ENCODE assay signal across 8 cellular contexts in the genomic region with DNA sequence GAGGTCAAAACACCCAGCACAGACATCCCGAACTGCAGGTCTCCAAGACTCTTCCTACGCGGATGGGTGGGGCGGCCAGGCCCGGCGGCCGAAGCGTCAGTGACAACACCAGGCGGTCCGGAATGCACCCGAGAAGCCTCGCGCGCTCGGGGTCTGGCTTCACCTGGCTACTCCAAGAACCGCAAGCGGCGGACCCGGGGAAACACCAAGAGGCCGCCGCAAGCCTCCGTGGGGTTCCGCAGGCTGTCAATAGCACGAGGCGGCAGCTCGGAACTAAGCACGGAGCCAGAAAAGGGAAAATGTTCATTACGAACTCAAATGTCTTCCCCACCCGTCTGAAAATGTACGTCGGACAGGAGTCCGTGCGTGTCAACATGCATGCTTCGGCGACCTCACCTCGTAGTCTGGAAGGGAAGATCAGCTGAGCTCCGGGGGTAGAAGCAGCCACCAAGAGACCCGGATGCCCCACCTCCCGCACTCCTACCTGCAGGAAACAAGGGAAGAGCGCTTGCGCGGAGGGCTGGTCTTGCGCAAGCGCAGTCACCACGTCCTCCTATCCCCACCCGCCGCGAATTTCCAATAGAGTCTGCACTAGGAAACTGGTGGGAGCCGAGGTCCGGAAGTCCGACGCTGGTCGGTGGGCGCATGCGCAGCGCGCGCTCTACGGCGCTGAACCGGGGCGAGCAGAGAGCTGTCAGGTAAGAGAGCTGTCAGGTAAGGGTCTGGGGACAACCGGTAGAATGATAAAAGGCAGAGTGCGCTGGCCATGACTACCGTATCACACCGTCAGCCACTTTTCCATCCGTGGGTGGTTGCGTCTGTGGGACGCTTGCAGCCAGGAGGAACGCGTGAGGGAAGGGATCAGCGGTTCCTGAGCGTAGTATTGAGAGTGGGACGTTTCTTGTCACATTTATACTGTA. TPM values are rescaled to one million over a fixed set of nuclear protein-coding genes. Genes with fewer than 3 reads are reported as not detected.
DNase-seq lines count a peak whose midpoint lies in the region; ATAC-seq and TF ChIP-seq lines count a peak whose summit lies in the region.

A gene (plus strand): TSS at position 646 of the 920 bp plus-strand sequence. CDS start 3,864 bp downstream, outside the sequence.
A gene (minus strand): TSS at position 500 of the 920 bp plus-strand sequence. CDS start 958 bp downstream, outside the sequence.

- peak within 1 kb of the TSS; percentile 1; the same call in 1 of the 2 replicates for H3K27ac ChIP-seq in OCI-LY3 (ENCODE audit: low read length)
- peak within 1 kb of the TSS; percentile 87 to 91 for H3K27ac ChIP-seq in esophagus (ENCODE audit: low read depth in 2 of 2, low read length in 1 of 2)
- peak within 1 kb of the TSS; percentile 83 to 86 for H3K27ac ChIP-seq in mucosa of rectum (ENCODE audit: low read depth in 2 of 2, low read length in 2 of 2)

- no peaks in the 10 kb centered on the region for H3K9me3 ChIP-seq in OCI-LY3 (ENCODE audit: insufficient read depth, low read length)
- no peaks in the 10 kb centered on the region for H3K9me3 ChIP-seq in esophagus (ENCODE audit: control insufficient read depth in 2 of 2, insufficient read depth in 1 of 2, low read depth in 1 of 2, low read length in 1 of 2)
- H3K9me3 ChIP-seq in mucosa of rectum (ENCODE audit: control insufficient read depth in 2 of 2, low read length in 2 of 2) = no peaks in the 10 kb centered on the region

- H3K36me3 ChIP-seq in OCI-LY3 (replicated peaks; ENCODE audit: low read depth, low read length) (peaks cover 14% of the 10 kb centered on the region), esophagus (ENCODE audit: control insufficient read depth in 2 of 2, insufficient read depth in 2 of 2, low read length in 1 of 2) (peaks cover 2 to 6% of the 10 kb centered on the region in 2 donors), mucosa of rectum (ENCODE audit: control insufficient read depth in 2 of 2, insufficient read depth in 2 of 2, low read length in 2 of 2) (peaks cover 4 to 7% of the 10 kb centered on the region in 2 donors)

- peaks cover 22% of the 10 kb centered on the region for H3K79me2 ChIP-seq in OCI-LY3 (ENCODE audit: low read length)

- DNase-seq in DMS 273 treated with DMSO at 0.1 percent for 48 hours (lab: John Stamatoyannopoulos, UW) (peak; percentile 94), HuH-7.5 (ENCODE audit: low spot score) (peak; percentile 81), activated T-cell treated with anti-CD3 and anti-CD28 coated beads for 1 hour (ENCODE audit: low read depth) (peak; percentile 84)
- peak; percentile 94 for DNase-seq in stimulated activated CD8-positive, alpha-beta memory T cell treated with anti-CD3 and anti-CD28 coated beads, Interleukin-4, amount 100 ng/mL, for 48 hours

- WGBS in esophagus, 2 donors = 0% methylated on average over 74 of the region's 74 CpGs

- TF ChIP-seq CTCF in OCI-LY3 (IDR thresholded peaks at IDR 0.05; ENCODE audit: low read depth, low read length) = no peak

- H3K4me2 ChIP-seq in OCI-LY3 (ENCODE audit: low read length) = peak within 1 kb of the TSS; percentile 89

- H3K9ac ChIP-seq in OCI-LY3 (ENCODE audit: low read length) = peak within 1 kb of the TSS; percentile 81
- H3K9ac ChIP-seq in mucosa of rectum (ENCODE audit: low read depth in 1 of 2, low read length in 2 of 2) = peak within 1 kb of the TSS; percentile 78 to 93

- no peaks in the 10 kb centered on the region for H4K20me1 ChIP-seq in OCI-LY3 (ENCODE audit: insufficient read depth, low read length)

- no peaks in the 10 kb centered on the region for H3K27me3 ChIP-seq in OCI-LY3 (ENCODE audit: low read depth, low read length)
- no peaks in the 10 kb centered on the region for H3K27me3 ChIP-seq in esophagus (ENCODE audit: control insufficient read depth in 1 of 2, insufficient read depth in 2 of 2, low read length in 2 of 2)
- no peaks in the 10 kb centered on the region for H3K27me3 ChIP-seq in mucosa of rectum (ENCODE audit: control insufficient read depth in 2 of 2, insufficient read depth in 2 of 2, low read length in 2 of 2)

- peaks cover 37% of the 10 kb centered on the region for H3K4me1 ChIP-seq in OCI-LY3 (ENCODE audit: low read length)
- H3K4me1 ChIP-seq in esophagus (ENCODE audit: control insufficient read depth in 2 of 2, insufficient read depth in 2 of 2, low read length in 1 of 2) = peaks cover 0 to 6% of the 10 kb centered on the region in 2 donors
- peaks cover 9 to 15% of the 10 kb centered on the region in 2 donors for H3K4me1 ChIP-seq in mucosa of rectum (ENCODE audit: control insufficient read depth in 2 of 2, insufficient read depth in 2 of 2, low read length in 2 of 2)

- peak within 1 kb of the TSS; percentile 90 for H2AFZ ChIP-seq in OCI-LY3 (ENCODE audit: low read depth, low read length)

- peak within 1 kb of the TSS; percentile 94 for H3K4me3 ChIP-seq in OCI-LY3 (ENCODE audit: low read length)
- peak within 1 kb of the TSS; percentile 75 to 82 for H3K4me3 ChIP-seq in esophagus (ENCODE audit: low read depth in 1 of 2, low read length in 2 of 2)
- H3K4me3 ChIP-seq in mucosa of rectum (ENCODE audit: low read length in 2 of 2) = peak within 1 kb of the TSS; percentile 98 to 100

- peak; percentile 84 for ATAC-seq in GM21528 (IDR thresholded peaks at IDR 0.05; ENCODE audit: low FRiP score, unreplicated experiment)

RNA-seq across cellular contexts. Expression of the first gene that starts in this region (rescaled TPM):
- 1 to 10 TPM; 2.7 to 2.8 TPM for polyA plus RNA-seq in esophagus

RNA-seq across cellular contexts. Expression of the second gene that starts in this region (rescaled TPM):
- 1 to 10 TPM; 7.7 to 9.0 TPM for polyA plus RNA-seq in esophagus

Comparison
In these comparisons a context has a peak if more than half of its experiments do, and no peak if none do; other contexts are left out.
1. Peak in every context shown above with its lines: DNase-seq, ATAC-seq, H3K4me3 ChIP-seq and H3K27ac ChIP-seq.
2. H3K27ac ChIP-seq: peak in every context shown above with its lines; median percentile 89 in esophagus; 84 in mucosa of rectum; 1 in OCI-LY3.